ENCODE assay signal across 19 cellular contexts in the genomic region with DNA sequence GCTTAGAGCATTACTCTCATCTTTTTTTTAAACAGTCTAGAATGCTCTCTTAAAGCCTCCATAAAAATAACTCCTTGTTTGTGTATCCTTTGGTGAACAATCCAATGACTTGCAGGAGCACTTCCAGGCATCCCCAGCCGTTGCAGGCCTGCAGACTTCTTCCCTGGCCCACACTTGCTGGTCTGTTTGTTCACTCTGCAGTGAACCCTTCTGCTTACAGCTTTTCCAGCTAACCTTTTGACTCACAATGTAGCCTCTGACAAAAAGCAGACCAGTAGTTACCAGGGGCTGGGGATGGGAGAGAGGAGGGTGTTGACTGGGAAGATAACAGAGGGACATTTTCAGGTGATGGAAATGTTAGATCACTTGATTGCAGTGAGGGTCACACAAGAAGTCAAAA. TPM values are rescaled to one million over a fixed set of nuclear protein-coding genes. Genes with fewer than 3 reads are reported as not detected.
DNase-seq lines count a peak whose midpoint lies in the region; ATAC-seq, FAIRE-seq and TF ChIP-seq lines count a peak whose summit lies in the region.
"Had no signal": no experiment of that assay in that cellular context is flagged by ENCODE, and none has a peak within 500 bp of the region (broad histone marks: within the 10 kb centered on the region; RNA-seq: fewer than 3 reads in every experiment).

No MANE protein-coding gene starts in this region.

- H2AFZ ChIP-seq in K562 (ENCODE audit: low read depth, low read length) (no peak overlapping the region), mesenchymal stem cell (ENCODE audit: low read depth, low read length) (no peak overlapping the region)

- peak; percentile 61 for ATAC-seq in K562
- ATAC-seq in activated CD8-positive, alpha-beta T cell treated with anti-CD3 and anti-CD28 coated beads for 36 hours = no peak

- 0% methylated on average over 1 of the region's 1 CpG for WGBS in K562 (ENCODE audit: insufficient coverage, low coverage, missing lambda C conversion rate)
- WGBS in mesenchymal stem cell = 20% methylated on average over 1 of the region's 1 CpG
- 22 to 45% methylated on average over 1 of the region's 1 CpG for WGBS in sigmoid colon, 2 donors

- CTCF ChIA-PET in Caco-2 (lab: Charles Lee) = interaction anchor here (0.6 to 1.1 kb wide), 4 partner anchors 27 to 130 kb away, joined by 3 to 6 read pairs (median 3); no protein-coding TSS in a partner anchor
- CTCF ChIA-PET in K562 (lab: Yijun Ruan, JAX; ENCODE audit: low intra/inter-chr PET ratio) = no interaction called here
- CTCF ChIA-PET in activated CD8-positive, alpha-beta T cell treated with anti-CD3 and anti-CD28 coated beads for 36 hours (lab: Charles Lee) = interaction anchor here (1.2 kb wide), 1 partner anchor 88 kb away, joined by 6 read pairs; no protein-coding TSS in a partner anchor

- H2BK5ac ChIP-seq in mesenchymal stem cell (ENCODE audit: low read depth, low read length, poor library complexity, severe bottlenecking) = no peak overlapping the region

- H3K36me3 Mint-ChIP-seq in Caco-2 (ENCODE audit: insufficient read depth, unreplicated experiment) = peaks cover 17% of the 10 kb centered on the region
- no peaks in the 10 kb centered on the region for H3K36me3 Mint-ChIP-seq in activated CD8-positive, alpha-beta T cell treated with anti-CD3 and anti-CD28 coated beads for 36 hours (ENCODE audit: low read depth)
- H3K36me3 Mint-ChIP-seq: CD4-positive, CD25-positive, alpha-beta regulatory T cell had no signal

- H3K4me1 Mint-ChIP-seq in Caco-2 (ENCODE audit: low read depth, unreplicated experiment) = peaks cover 30% of the 10 kb centered on the region
- peaks cover 13% of the 10 kb centered on the region for H3K4me1 Mint-ChIP-seq in activated CD8-positive, alpha-beta T cell treated with anti-CD3 and anti-CD28 coated beads for 36 hours (ENCODE audit: low read depth)

- no peak overlapping the region for H3K14ac ChIP-seq in mesenchymal stem cell (ENCODE audit: low read length in 2 of 2)

- no peaks in the 10 kb centered on the region for H3K79me1 ChIP-seq in mesenchymal stem cell (replicated peaks; ENCODE audit: low read length, poor library complexity, severe bottlenecking)

- TF ChIP-seq POLR2A in K562 (conservative IDR thresholded peaks at IDR 0.05) = no peak
- TF ChIP-seq POLR2A in sigmoid colon (IDR thresholded peaks at IDR 0.05) = no peak

- H3K4ac ChIP-seq in mesenchymal stem cell (ENCODE audit: low read depth in 1 of 2, low read length in 2 of 2) = no peak overlapping the region

- no peak overlapping the region for H3K18ac ChIP-seq in mesenchymal stem cell (ENCODE audit: low read depth in 1 of 2, low read length in 2 of 2)

- H3K79me2 ChIP-seq in K562 (ENCODE audit: control insufficient read depth, insufficient read depth, low read length) = no peaks in the 10 kb centered on the region

- no peaks in the 10 kb centered on the region for H4K20me1 ChIP-seq in K562 (replicated peaks; ENCODE audit: control insufficient read depth, insufficient read depth, low read length)

- H3K4me1 ChIP-seq in Caco-2 (peaks cover 17% of the 10 kb centered on the region), K562 (replicated peaks in 1 of 2; ENCODE audit: control insufficient read depth in 2 of 2, insufficient read depth in 2 of 2, low read length in 2 of 2) (peaks cover 23 to 29% of the 10 kb centered on the region in 2 experiments; a peak in 4 of 5 replicates), mesenchymal stem cell (ENCODE audit: control insufficient read depth, insufficient read depth, low read depth, low read length) (no peaks in the 10 kb centered on the region), sigmoid colon (peaks cover 0 to 40% (median 11%) of the 10 kb centered on the region in 4 donors)
- H3K4me1 ChIP-seq: HAP-1 had no signal

- TF ChIP-seq RAD21 in K562 (CRISPR knock-in tag; conservative IDR thresholded peaks at IDR 0.05 in 1 of 2, IDR thresholded peaks at IDR 0.05 in 1 of 2) = no peak

- no peak overlapping the region for H4K8ac ChIP-seq in mesenchymal stem cell (ENCODE audit: low read length)

- intact Hi-C loops in Caco-2 (cut with micrococcal nuclease; ENCODE audit: unreplicated experiment) = loop anchor here (2.0 kb wide), 1 partner anchor 27 kb away; no protein-coding TSS in a partner anchor
- intact Hi-C loops in K562 (cut with micrococcal nuclease) = no loop called here
- intact Hi-C loops in sigmoid colon (cut with DNase I) = no loop called here
- intact Hi-C loops in activated CD8-positive, alpha-beta T cell treated with anti-CD3 and anti-CD28 coated beads for 36 hours (cut with micrococcal nuclease) = no loop called here

- BruUV-seq in Caco-2 (replicated peaks; lab: Mats Ljungman, UMichigan) (no TSS peak), K562 (replicated peaks; lab: Mats Ljungman, UMichigan) (no TSS peak)

- H3K9me3 Mint-ChIP-seq in Caco-2 (ENCODE audit: unreplicated experiment) = peaks cover 39% of the 10 kb centered on the region
- H3K9me3 Mint-ChIP-seq in activated CD8-positive, alpha-beta T cell treated with anti-CD3 and anti-CD28 coated beads for 36 hours = no peaks in the 10 kb centered on the region

- no peaks in the 10 kb centered on the region for H3K9me1 ChIP-seq in K562 (ENCODE audit: control insufficient read depth, insufficient read depth, low read length)

- H3K36me3 ChIP-seq in Caco-2 (ENCODE audit: control insufficient read depth, insufficient read depth, low read length) (no peaks in the 10 kb centered on the region), K562 (ENCODE audit: control insufficient read depth, insufficient read depth, low read length) (no peaks in the 10 kb centered on the region), mesenchymal stem cell (ENCODE audit: control insufficient read depth in 1 of 2, insufficient read depth in 2 of 2, low read depth in 1 of 2, low read length in 2 of 2) (no peaks in the 10 kb centered on the region), sigmoid colon (no peaks in the 10 kb centered on the region)
- H3K36me3 ChIP-seq: HAP-1 had no signal

- no peaks in the 10 kb centered on the region for H3K27me3 Mint-ChIP-seq in Caco-2 (ENCODE audit: insufficient read depth, unreplicated experiment)
- H3K27me3 Mint-ChIP-seq in activated CD8-positive, alpha-beta T cell treated with anti-CD3 and anti-CD28 coated beads for 36 hours = peaks cover 9% of the 10 kb centered on the region

- TF ChIP-seq CTCF in Caco-2 (IDR thresholded peaks at IDR 0.05; ENCODE audit: insufficient read depth in 1 of 2, low read depth in 1 of 2, low read length in 1 of 2, severe bottlenecking in 1 of 2, unreplicated experiment in 1 of 2) (no peak), K562 (IDR thresholded peaks at IDR 0.05 in 2 of 3, conservative IDR thresholded peaks at IDR 0.05 in 1 of 3; ENCODE audit: insufficient read depth in 2 of 3, low read depth in 1 of 3, low read length in 3 of 3) (no peak), sigmoid colon (IDR thresholded peaks at IDR 0.05) (no peak)
- no peak for TF ChIP-seq CTCF in activated CD8-positive, alpha-beta T cell treated with anti-CD3 and anti-CD28 coated beads for 36 hours (IDR thresholded peaks at IDR 0.05)

- TF ChIP-seq EP300 in K562 (IDR thresholded peaks at IDR 0.05; ENCODE audit: low read length) = no peak
- TF ChIP-seq EP300 in sigmoid colon (IDR thresholded peaks at IDR 0.05) = no peak

- POLR2A ChIA-PET in Caco-2 (lab: Charles Lee) = no interaction called here
- POLR2A ChIA-PET in K562 (lab: Yijun Ruan, JAX) = interaction anchor here (0.9 to 1.5 kb wide), 2 partner anchors 28 to 47 kb away, joined by 3 read pairs; no protein-coding TSS in a partner anchor
- POLR2A ChIA-PET in activated CD8-positive, alpha-beta T cell treated with anti-CD3 and anti-CD28 coated beads for 36 hours (lab: Charles Lee) = no interaction called here

- no peak overlapping the region for H4K91ac ChIP-seq in mesenchymal stem cell (ENCODE audit: low read length)

- H3K9me3 ChIP-seq in Caco-2 (peaks cover 12% of the 10 kb centered on the region), K562 (replicated peaks; ENCODE audit: control insufficient read depth, insufficient read depth, low read depth, low read length) (no peaks in the 10 kb centered on the region; the same call in none of the 2 replicates), mesenchymal stem cell (ENCODE audit: control insufficient read depth, low read length) (peaks cover 11% of the 10 kb centered on the region), sigmoid colon (no peaks in the 10 kb centered on the region)

- H3K27me3 ChIP-seq in Caco-2 (replicated peaks; ENCODE audit: control insufficient read depth, insufficient read depth, low read length) = no peaks in the 10 kb centered on the region
- H3K27me3 ChIP-seq in K562 (ENCODE audit: control insufficient read depth in 2 of 2, insufficient read depth in 2 of 2, low read length in 2 of 2) = no peaks in the 10 kb centered on the region
- H3K27me3 ChIP-seq in mesenchymal stem cell (ENCODE audit: control insufficient read depth in 1 of 2, insufficient read depth in 1 of 2, low read length in 2 of 2) = peaks cover 0 to 17% of the 10 kb centered on the region in 2 experiments
- H3K27me3 ChIP-seq in sigmoid colon = no peaks in the 10 kb centered on the region

- H2AK5ac ChIP-seq in mesenchymal stem cell (ENCODE audit: low read length, severe bottlenecking) = no peak overlapping the region

- in situ Hi-C loops in K562 (cut with MboI) = no loop called here

- H3K4me3 Mint-ChIP-seq in Caco-2 (ENCODE audit: unreplicated experiment) = peak overlapping the region; percentile 49
- H3K4me3 Mint-ChIP-seq in activated CD8-positive, alpha-beta T cell treated with anti-CD3 and anti-CD28 coated beads for 36 hours = no peak overlapping the region
- H3K4me3 Mint-ChIP-seq: CD4-positive, CD25-positive, alpha-beta regulatory T cell had no signal

- FAIRE-seq in K562 (lab: Jason Lieb, UNC) = no peak
- FAIRE-seq: GM19239 had no signal

- H3K4me3 ChIP-seq in Caco-2 (ENCODE audit: low read depth, low read length) (no peak overlapping the region), K562 (no peak overlapping the region), mesenchymal stem cell (ENCODE audit: insufficient read depth in 1 of 2, low read depth in 1 of 2, low read length in 2 of 2) (no peak overlapping the region), sigmoid colon (no peak overlapping the region)
- H3K4me3 ChIP-seq: HAP-1 had no signal

- DNase-seq in Caco-2 (no peak), K562 (ENCODE audit: extremely low read depth in 1 of 4, low spot score in 3 of 4) (peak in 3 of 4 experiments; percentile 24 to 66 (median 37)), mesenchymal stem cell (peak; percentile 37), sigmoid colon (no peak), KG1 (lab: John Stamatoyannopoulos, UW) (no peak), NCI-H1417 (lab: John Stamatoyannopoulos, UW) (no peak)
- DNase-seq in activated CD8-positive, alpha-beta T cell treated with anti-CD3 and anti-CD28 coated beads for 36 hours = no peak
- DNase-seq: Calu3; CD4-positive, CD25-positive, alpha-beta regulatory T cell; DMS53; Kasumi-1; MM.1S; NCI-H1105 treated with DMSO at 0.1 percent for 48 hours; NCI-H187 treated with DMSO at 0.1 percent for 48 hours; NCI-H69; NK-92 treated with Interleukin-12 subunit alpha and Interleukin-12 subunit beta, amount 100 ng/mL, for 24 hours had no signal

- H3K27ac ChIP-seq in K562 (ENCODE audit: extremely low read depth, low read depth, low read length) = peak overlapping the region; percentile 3; the same call in 1 of the 3 replicates
- H3K27ac ChIP-seq in mesenchymal stem cell (ENCODE audit: low read length, poor library complexity, severe bottlenecking) = no peak overlapping the region
- H3K27ac ChIP-seq in sigmoid colon = peak overlapping the region in 3 of 4 donors; percentile 35 to 65 (median 55)

- H3K4me2 ChIP-seq in K562 (ENCODE audit: insufficient read depth, low read length) (peak overlapping the region; percentile 68), mesenchymal stem cell (ENCODE audit: low read length, poor library complexity, severe bottlenecking) (no peak overlapping the region)

- peak overlapping the region; percentile 80 for H3K27ac Mint-ChIP-seq in Caco-2 (ENCODE audit: unreplicated experiment)
- no peak overlapping the region for H3K27ac Mint-ChIP-seq in activated CD8-positive, alpha-beta T cell treated with anti-CD3 and anti-CD28 coated beads for 36 hours
- H3K27ac Mint-ChIP-seq: CD4-positive, CD25-positive, alpha-beta regulatory T cell had no signal

- H3K23ac ChIP-seq in mesenchymal stem cell (ENCODE audit: low read length in 2 of 2) = no peak overlapping the region

- no peak overlapping the region for H2BK15ac ChIP-seq in mesenchymal stem cell (ENCODE audit: low read depth, poor library complexity, severe bottlenecking)

- H2BK12ac ChIP-seq in mesenchymal stem cell (ENCODE audit: low read length in 2 of 2) = no peak overlapping the region

- no peak overlapping the region for H2BK120ac ChIP-seq in mesenchymal stem cell (ENCODE audit: low read depth, low read length)

- H3K9ac ChIP-seq in K562 (ENCODE audit: insufficient read depth in 1 of 2, low read depth in 2 of 2, low read length in 2 of 2) = no peak overlapping the region
- H3K9ac ChIP-seq in mesenchymal stem cell (ENCODE audit: low read length) = no peak overlapping the region

RNA-seq across cellular contexts. Expression of a gene that starts 9.1 kb away (rescaled TPM):
- total RNA-seq in Caco-2 (2022) (not detected in 2 replicates), K562 (2014; rRNA removed) (not detected in 2 replicates), K562 (2014; rRNA removed; fragmentation: Illumina TruSeq; extraction: Trizol) (not detected in 2 replicates), K562 (2015; rRNA removed; fragmentation: Illumina TruSeq; extraction: Trizol) (not detected in 2 replicates), K562 (2021) (not detected in 2 replicates), sigmoid colon (under 1 TPM in 3 of 4 donors, not detected in 1; 0.27 to 0.83 (median 0.36) TPM)
- total RNA-seq in K562 (2011; cell fraction: chromatin; rRNA removed; ENCODE audit: low replicate concordance) = not detected in 2 replicates
- total RNA-seq in K562 (2011; cell fraction: nucleolus; rRNA removed) = not detected in 2 replicates
- not detected in 2 replicates for total RNA-seq in K562 (2011; cell fraction: nucleoplasm; rRNA removed)
- polyA plus RNA-seq in K562 (2011; rRNA removed) (not detected in 2 replicates), K562 (2014; fragmentation: Illumina TruSeq; extraction: Trizol) (not detected in 2 replicates), K562 (2014; fragmentation: Nextera tagmentation; extraction: Ambion mirVana) (not detected), K562 (2014; rRNA removed) (not detected in 2 replicates), sigmoid colon (under 1 TPM in 1 of 3 donors, not detected in 2; 0.17 TPM)
- polyA plus RNA-seq in K562 (2011; cell fraction: cytosol; rRNA removed) = not detected in 2 replicates
- not detected in 2 replicates for polyA plus RNA-seq in K562 (2011; cell fraction: nucleus; rRNA removed)
- 0.10 TPM in 1 of 2 replicates, not detected in the other for polyA plus RNA-seq in K562 (2012)
- polyA minus RNA-seq in K562 (2011; rRNA and poly(A)+ RNA removed) = not detected in 2 replicates
- polyA minus RNA-seq in K562 (2011; cell fraction: cytosol; rRNA and poly(A)+ RNA removed) = not detected in 2 replicates
- not detected in 2 replicates for polyA minus RNA-seq in K562 (2011; cell fraction: nucleus; rRNA and poly(A)+ RNA removed)
- 0.06 TPM for polyA plus RNA-seq in mesenchymal stem cell (2013, experiment 1 of 2)
- polyA plus RNA-seq in mesenchymal stem cell (2013, experiment 2 of 2) = 0.08 TPM
- total RNA-seq in activated CD8-positive, alpha-beta T cell treated with anti-CD3 and anti-CD28 coated beads for 36 hours = under 1 TPM; 0.18 to 0.56 TPM
- total RNA-seq: Calu3; CD4-positive, CD25-positive, alpha-beta regulatory T cell; RPMI7951 had no signal
- polyA plus RNA-seq: CD4-positive, CD25-positive, alpha-beta regulatory T cell had no signal

RNA-seq across cellular contexts. Expression of a gene that starts 21.7 kb away (rescaled TPM):
- total RNA-seq in Caco-2 (2022) = not detected in 2 replicates
- not detected in 2 replicates for total RNA-seq in K562 (2011; cell fraction: chromatin; rRNA removed; ENCODE audit: low replicate concordance)
- not detected in 2 replicates for total RNA-seq in K562 (2011; cell fraction: nucleolus; rRNA removed)
- total RNA-seq in K562 (2011; cell fraction: nucleoplasm; rRNA removed) = not detected in 2 replicates
- total RNA-seq in K562 (2014; rRNA removed) = not detected in 2 replicates
- not detected in 2 replicates for total RNA-seq in K562 (2014; rRNA removed; fragmentation: Illumina TruSeq; extraction: Trizol)
- not detected in 2 replicates for total RNA-seq in K562 (2015; rRNA removed; fragmentation: Illumina TruSeq; extraction: Trizol)
- not detected in 2 replicates for total RNA-seq in K562 (2021)
- polyA plus RNA-seq in K562 (2011; rRNA removed) = not detected in 2 replicates
- not detected in 2 replicates for polyA plus RNA-seq in K562 (2011; cell fraction: cytosol; rRNA removed)
- not detected in 2 replicates for polyA plus RNA-seq in K562 (2011; cell fraction: nucleus; rRNA removed)
- polyA plus RNA-seq in K562 (2012) = not detected in 2 replicates
- not detected in 2 replicates for polyA plus RNA-seq in K562 (2014; fragmentation: Illumina TruSeq; extraction: Trizol)
- not detected for polyA plus RNA-seq in K562 (2014; fragmentation: Nextera tagmentation; extraction: Ambion mirVana)
- not detected in 2 replicates for polyA plus RNA-seq in K562 (2014; rRNA removed)
- not detected in 2 replicates for polyA minus RNA-seq in K562 (2011; rRNA and poly(A)+ RNA removed)
- not detected in 2 replicates for polyA minus RNA-seq in K562 (2011; cell fraction: cytosol; rRNA and poly(A)+ RNA removed)
- not detected in 2 replicates for polyA minus RNA-seq in K562 (2011; cell fraction: nucleus; rRNA and poly(A)+ RNA removed)
- polyA plus RNA-seq in mesenchymal stem cell (2013, experiment 1 of 2) = 0.23 TPM
- polyA plus RNA-seq in mesenchymal stem cell (2013, experiment 2 of 2) = 0.12 TPM
- total RNA-seq in sigmoid colon = 1 to 10 TPM; 1.1 to 1.9 (median 1.5) TPM
- under 1 TPM in 1 of 3 donors, not detected in 2; 0.67 TPM for polyA plus RNA-seq in sigmoid colon
- total RNA-seq in activated CD8-positive, alpha-beta T cell treated with anti-CD3 and anti-CD28 coated beads for 36 hours = 1 to 10 TPM; 1.1 to 1.2 TPM
- total RNA-seq: Calu3, RPMI7951 had no signal

RNA-seq across cellular contexts. Expression of a gene that starts 32.3 kb away (rescaled TPM):
- total RNA-seq in Caco-2 (2022) = not detected in 2 replicates
- 0.28 TPM in 1 of 2 replicates, not detected in the other for total RNA-seq in K562 (2011; cell fraction: chromatin; rRNA removed; ENCODE audit: low replicate concordance)
- 0.13 and 0.17 TPM in 2 replicates for total RNA-seq in K562 (2011; cell fraction: nucleolus; rRNA removed)
- total RNA-seq in K562 (2011; cell fraction: nucleoplasm; rRNA removed) = not detected in 2 replicates
- total RNA-seq in K562 (2014; rRNA removed) = not detected in 2 replicates
- total RNA-seq in K562 (2014; rRNA removed; fragmentation: Illumina TruSeq; extraction: Trizol) = not detected in 2 replicates
- not detected in 2 replicates for total RNA-seq in K562 (2015; rRNA removed; fragmentation: Illumina TruSeq; extraction: Trizol)
- total RNA-seq in K562 (2021) = not detected in 2 replicates
- polyA plus RNA-seq in K562 (2011; rRNA removed) = not detected in 2 replicates
- not detected in 2 replicates for polyA plus RNA-seq in K562 (2011; cell fraction: cytosol; rRNA removed)
- polyA plus RNA-seq in K562 (2011; cell fraction: nucleus; rRNA removed) = 0.06 TPM in 1 of 2 replicates, not detected in the other
- polyA plus RNA-seq in K562 (2012) = not detected in 2 replicates
- not detected in 2 replicates for polyA plus RNA-seq in K562 (2014; fragmentation: Illumina TruSeq; extraction: Trizol)
- not detected for polyA plus RNA-seq in K562 (2014; fragmentation: Nextera tagmentation; extraction: Ambion mirVana)
- not detected in 2 replicates for polyA plus RNA-seq in K562 (2014; rRNA removed)
- not detected in 2 replicates for polyA minus RNA-seq in K562 (2011; rRNA and poly(A)+ RNA removed)
- polyA minus RNA-seq in K562 (2011; cell fraction: cytosol; rRNA and poly(A)+ RNA removed) = not detected in 2 replicates
- not detected in 2 replicates for polyA minus RNA-seq in K562 (2011; cell fraction: nucleus; rRNA and poly(A)+ RNA removed)
- polyA plus RNA-seq in mesenchymal stem cell (2013, experiment 1 of 2) = not detected
- not detected for polyA plus RNA-seq in mesenchymal stem cell (2013, experiment 2 of 2)
- total RNA-seq in sigmoid colon = not detected
- polyA plus RNA-seq in sigmoid colon = under 1 TPM in 1 of 3 donors, not detected in 2; 0.06 TPM
- not detected for total RNA-seq in activated CD8-positive, alpha-beta T cell treated with anti-CD3 and anti-CD28 coated beads for 36 hours
- total RNA-seq: Calu3; CD4-positive, CD25-positive, alpha-beta regulatory T cell; RPMI7951 had no signal
- polyA plus RNA-seq: CD4-positive, CD25-positive, alpha-beta regulatory T cell had no signal

RNA-seq across cellular contexts. Expression of a gene that starts 51.0 kb away (rescaled TPM):
- total RNA-seq in Caco-2 (2022) = not detected in 2 replicates
- 29.7 and 39.0 TPM in 2 replicates for total RNA-seq in K562 (2011; cell fraction: chromatin; rRNA removed; ENCODE audit: low replicate concordance)
- 22.1 and 24.3 TPM in 2 replicates for total RNA-seq in K562 (2011; cell fraction: nucleolus; rRNA removed)
- 23.2 and 26.7 TPM in 2 replicates for total RNA-seq in K562 (2011; cell fraction: nucleoplasm; rRNA removed)
- 5.0 and 5.3 TPM in 2 replicates for total RNA-seq in K562 (2014; rRNA removed)
- total RNA-seq in K562 (2014; rRNA removed; fragmentation: Illumina TruSeq; extraction: Trizol) = 2.3 and 2.4 TPM in 2 replicates
- 1.7 and 2.1 TPM in 2 replicates for total RNA-seq in K562 (2015; rRNA removed; fragmentation: Illumina TruSeq; extraction: Trizol)
- total RNA-seq in K562 (2021) = 3.5 and 5.9 TPM in 2 replicates
- polyA plus RNA-seq in K562 (2011; rRNA removed) = 2.4 and 4.2 TPM in 2 replicates
- 2.3 and 3.4 TPM in 2 replicates for polyA plus RNA-seq in K562 (2011; cell fraction: cytosol; rRNA removed)
- 5.1 and 17.6 TPM in 2 replicates for polyA plus RNA-seq in K562 (2011; cell fraction: nucleus; rRNA removed)
- 3.0 and 4.6 TPM in 2 replicates for polyA plus RNA-seq in K562 (2012)
- 3.7 and 4.1 TPM in 2 replicates for polyA plus RNA-seq in K562 (2014; fragmentation: Illumina TruSeq; extraction: Trizol)
- polyA plus RNA-seq in K562 (2014; fragmentation: Nextera tagmentation; extraction: Ambion mirVana) = under 1 TPM; 0.29 to 0.84 TPM
- 4.1 and 6.2 TPM in 2 replicates for polyA plus RNA-seq in K562 (2014; rRNA removed)
- 1.4 and 6.6 TPM in 2 replicates for polyA minus RNA-seq in K562 (2011; rRNA and poly(A)+ RNA removed)
- 3.2 TPM in 1 of 2 replicates, not detected in the other for polyA minus RNA-seq in K562 (2011; cell fraction: cytosol; rRNA and poly(A)+ RNA removed)
- polyA minus RNA-seq in K562 (2011; cell fraction: nucleus; rRNA and poly(A)+ RNA removed) = 1.6 and 3.8 TPM in 2 replicates
- 0.21 TPM for polyA plus RNA-seq in mesenchymal stem cell (2013, experiment 1 of 2)
- polyA plus RNA-seq in mesenchymal stem cell (2013, experiment 2 of 2) = 0.10 TPM
- total RNA-seq in sigmoid colon = 1 to 10 TPM; 1.2 to 4.8 (median 2.7) TPM
- polyA plus RNA-seq in sigmoid colon = 100 to 1,000 TPM in 1 of 3 donors, 1 to 10 TPM in 1, under 1 TPM in 1; 0.69 to 107 (median 4.8) TPM
- total RNA-seq in activated CD8-positive, alpha-beta T cell treated with anti-CD3 and anti-CD28 coated beads for 36 hours = 1 to 10 TPM; 2.3 to 2.8 TPM

Comparison
In these comparisons a context has a peak if more than half of its experiments do, and no peak if none do; other contexts are left out.
1. DNase-seq: peak in K562 (3 of 4) and mesenchymal stem cell (single experiment); none in Caco-2 (0 of 2), sigmoid colon (single experiment), KG1 (single experiment), activated CD8-positive, alpha-beta T cell treated with anti-CD3 and anti-CD28 coated beads for 36 hours (single experiment) and NCI-H1417 (0 of 3).